Comparison of ENCODE assay signal across 21 cellular contexts in genomic region chr12:108614041-108614440, GRCh38. TPM values are rescaled to one million over a fixed set of nuclear protein-coding genes. Genes with fewer than 3 reads are reported as not detected.
DNase-seq lines count a peak whose midpoint lies in the region; ATAC-seq, FAIRE-seq and TF ChIP-seq lines count a peak whose summit lies in the region.
"Had no signal": no experiment of that assay in that cellular context is flagged by ENCODE, and none has a peak within 500 bp of the region (broad histone marks: within the 10 kb centered on the region; RNA-seq: fewer than 3 reads in every experiment).

No MANE protein-coding gene starts in this region.

- no peak for ATAC-seq in K562
- ATAC-seq in natural killer cell = no peak
- no peak for ATAC-seq in GM18861 (IDR thresholded peaks at IDR 0.05; ENCODE audit: unreplicated experiment)
- no peak for ATAC-seq in omental fat pad (ENCODE audit: low FRiP score)
- ATAC-seq: heart right ventricle, left cardiac atrium had no signal

- no peak for DNase-seq in K562 (ENCODE audit: extremely low read depth in 1 of 4, low spot score in 3 of 4)
- no peak for DNase-seq in natural killer cell
- no peak for DNase-seq in omental fat pad (ENCODE audit: low spot score)
- DNase-seq in esophagus squamous epithelium (lab: John Stamatoyannopoulos, UW) = no peak
- DNase-seq: activated CD8-positive, alpha-beta memory T cell treated with anti-CD3 and anti-CD28 coated beads, Interleukin-2, amount 50 U/mL, for 4 hours; heart right ventricle; left cardiac atrium; NCI-H187; NCI-H526; ovary; stimulated activated CD4-positive, alpha-beta T cell treated with anti-CD3 and anti-CD28 coated beads, Interleukin-2, amount 100 ng/mL, for 48 hours; stimulated activated naive CD4-positive, alpha-beta T cell; uterus had no signal

- H3K79me2 ChIP-seq in K562 (ENCODE audit: control insufficient read depth, insufficient read depth, low read length) = no peaks in the 10 kb centered on the region

- no peak for TF ChIP-seq POLR2A in K562 (conservative IDR thresholded peaks at IDR 0.05)
- TF ChIP-seq POLR2A in esophagus squamous epithelium (IDR thresholded peaks at IDR 0.05) = no peak

- 13% methylated on average over 4 of the region's 4 CpGs for WGBS in K562 (ENCODE audit: insufficient coverage, low coverage, missing lambda C conversion rate)
- WGBS in esophagus squamous epithelium, 2 donors = 59% methylated on average over 3 of the region's 4 CpGs; no CpG with 5 or more reads in 1 of the 2 donors

- no peak for FAIRE-seq in K562 (lab: Jason Lieb, UNC)
- FAIRE-seq: G401.6, RCC 7860 had no signal

- H2AFZ ChIP-seq in K562 (ENCODE audit: low read depth, low read length) = no peak overlapping the region

- H3K4me3 Mint-ChIP-seq in natural killer cell = no peak overlapping the region
- H3K4me3 Mint-ChIP-seq: brain had no signal

- H3K27ac Mint-ChIP-seq in natural killer cell = peak overlapping the region; percentile 92 to 100

- 0 out of 2 replicates have a peak overlapping the region, but pooled peaks have one; percentile 1 for H3K27ac ChIP-seq in BLaER1
- no peak overlapping the region for H3K27ac ChIP-seq in HEK293 (ENCODE audit: extremely low read depth, low read depth, low read length)
- no peak overlapping the region for H3K27ac ChIP-seq in K562 (ENCODE audit: extremely low read depth, low read depth, low read length)
- no peak overlapping the region for H3K27ac ChIP-seq in esophagus squamous epithelium
- H3K27ac ChIP-seq: heart right ventricle, ovary, testis, uterus had no signal

- no peak for TF ChIP-seq RAD21 in K562 (CRISPR knock-in tag; conservative IDR thresholded peaks at IDR 0.05 in 1 of 2, IDR thresholded peaks at IDR 0.05 in 1 of 2)

- H3K36me3 ChIP-seq in BLaER1 = no peaks in the 10 kb centered on the region
- no peaks in the 10 kb centered on the region for H3K36me3 ChIP-seq in HEK293 (ENCODE audit: control insufficient read depth in 2 of 2, insufficient read depth in 1 of 2, low read length in 2 of 2)
- no peaks in the 10 kb centered on the region for H3K36me3 ChIP-seq in K562 (ENCODE audit: control insufficient read depth, insufficient read depth, low read length)
- no peaks in the 10 kb centered on the region for H3K36me3 ChIP-seq in esophagus squamous epithelium
- H3K36me3 ChIP-seq: heart right ventricle, ovary, uterus had no signal

- no peaks in the 10 kb centered on the region for H3K9me1 ChIP-seq in K562 (ENCODE audit: control insufficient read depth, insufficient read depth, low read length)

- peaks cover 86% of the 10 kb centered on the region for H3K4me1 ChIP-seq in BLaER1
- H3K4me1 ChIP-seq in HEK293 (ENCODE audit: control insufficient read depth, insufficient read depth, low read length) = no peaks in the 10 kb centered on the region
- H3K4me1 ChIP-seq in K562 (replicated peaks in 1 of 2; ENCODE audit: control insufficient read depth in 2 of 2, insufficient read depth in 2 of 2, low read length in 2 of 2) = peaks cover 13 to 20% of the 10 kb centered on the region in 2 experiments
- peaks cover 0 to 37% (median 13%) of the 10 kb centered on the region in 3 donors for H3K4me1 ChIP-seq in esophagus squamous epithelium

- peaks cover 12% of the 10 kb centered on the region for H3K9me3 ChIP-seq in BLaER1
- H3K9me3 ChIP-seq in HEK293 (ENCODE audit: control insufficient read depth, insufficient read depth, low read depth, low read length) = no peaks in the 10 kb centered on the region
- H3K9me3 ChIP-seq in K562 (replicated peaks; ENCODE audit: control insufficient read depth, insufficient read depth, low read depth, low read length) = no peaks in the 10 kb centered on the region
- H3K9me3 ChIP-seq in esophagus squamous epithelium = no peaks in the 10 kb centered on the region
- H3K9me3 ChIP-seq: ovary, testis, uterus had no signal

- TF ChIP-seq EP300 in K562 (IDR thresholded peaks at IDR 0.05; ENCODE audit: low read length) = no peak

- no peaks in the 10 kb centered on the region for H3K36me3 Mint-ChIP-seq in natural killer cell
- H3K36me3 Mint-ChIP-seq: brain had no signal

- no peaks in the 10 kb centered on the region for H3K27me3 Mint-ChIP-seq in natural killer cell (ENCODE audit: low read depth in 2 of 2)

- H3K4me1 Mint-ChIP-seq in natural killer cell = peaks cover 44 to 45% of the 10 kb centered on the region in 2 donors

- H3K9ac ChIP-seq in BLaER1 (no peak overlapping the region), K562 (ENCODE audit: insufficient read depth in 1 of 2, low read depth in 2 of 2, low read length in 2 of 2) (no peak overlapping the region)

- H3K27me3 ChIP-seq in BLaER1 (no peaks in the 10 kb centered on the region), K562 (ENCODE audit: control insufficient read depth in 2 of 2, insufficient read depth in 2 of 2, low read length in 2 of 2) (no peaks in the 10 kb centered on the region), esophagus squamous epithelium (no peaks in the 10 kb centered on the region)
- H3K27me3 ChIP-seq: heart right ventricle, ovary, testis, uterus had no signal

- no TSS peak for BruUV-seq in K562 (replicated peaks; lab: Mats Ljungman, UMichigan)

- peaks cover 0 to 4% of the 10 kb centered on the region in 2 donors for H3K9me3 Mint-ChIP-seq in natural killer cell

- H3K4me2 ChIP-seq in BLaER1 (no peak overlapping the region), K562 (ENCODE audit: insufficient read depth, low read length) (no peak overlapping the region)

- no peaks in the 10 kb centered on the region for H4K20me1 ChIP-seq in BLaER1
- no peaks in the 10 kb centered on the region for H4K20me1 ChIP-seq in K562 (replicated peaks; ENCODE audit: control insufficient read depth, insufficient read depth, low read length)

- POLR2A ChIA-PET in HEK293 (lab: Yijun Ruan, JAX) = interaction anchor here (0.6 kb wide), 1 partner anchor 16 kb away, joined by 3 read pairs; the partner anchor contains the start of gene TMEM119
- POLR2A ChIA-PET in K562 (lab: Yijun Ruan, JAX) = interaction anchor here (1.9 kb wide), 1 partner anchor 14 kb away, joined by 8 read pairs; no protein-coding TSS in a partner anchor

- H3K4me3 ChIP-seq in BLaER1 = no peak overlapping the region
- no peak overlapping the region for H3K4me3 ChIP-seq in HEK293 (ENCODE audit: low read depth, low read length)
- no peak overlapping the region for H3K4me3 ChIP-seq in K562
- H3K4me3 ChIP-seq in esophagus squamous epithelium = no peak overlapping the region
- H3K4me3 ChIP-seq: heart right ventricle, ovary, testis, uterus had no signal

- intact Hi-C loops in K562 (cut with micrococcal nuclease) (no loop called here), natural killer cell (cut with micrococcal nuclease) (loop anchor here (5.0 kb wide), 1 partner anchor 33 kb away; no protein-coding TSS in a partner anchor), esophagus squamous epithelium (cut with DNase I) (no loop called here)

- TF ChIP-seq CTCF in HEK293 (tag by site-specific recombination; IDR thresholded peaks at IDR 0.05) (no peak), K562 (IDR thresholded peaks at IDR 0.05 in 2 of 3, conservative IDR thresholded peaks at IDR 0.05 in 1 of 3; ENCODE audit: insufficient read depth in 2 of 3, low read depth in 1 of 3, low read length in 3 of 3) (no peak), natural killer cell (IDR thresholded peaks at IDR 0.05) (no peak), omental fat pad (IDR thresholded peaks at IDR 0.05) (no peak), esophagus squamous epithelium (IDR thresholded peaks at IDR 0.05) (no peak)

- CTCF ChIA-PET in HEK293 (lab: Yijun Ruan, JAX) (no interaction called here), K562 (lab: Yijun Ruan, JAX; ENCODE audit: low intra/inter-chr PET ratio) (no interaction called here)

- in situ Hi-C loops in K562 (cut with MboI) = no loop called here

RNA-seq across cellular contexts. Expression of gene TMEM119, which starts 16.2 kb away (rescaled TPM):
- not detected in 2 replicates for total RNA-seq in K562 (2011; cell fraction: chromatin; rRNA removed; ENCODE audit: low replicate concordance)
- not detected in 2 replicates for total RNA-seq in K562 (2011; cell fraction: nucleolus; rRNA removed)
- not detected in 2 replicates for total RNA-seq in K562 (2011; cell fraction: nucleoplasm; rRNA removed)
- total RNA-seq in K562 (2014; rRNA removed) (not detected in 2 replicates), K562 (2014; rRNA removed; fragmentation: Illumina TruSeq; extraction: Trizol) (not detected in 2 replicates), K562 (2015; rRNA removed; fragmentation: Illumina TruSeq; extraction: Trizol) (not detected in 2 replicates), K562 (2021) (0.18 TPM in 1 of 2 replicates, not detected in the other), natural killer cell (1 to 10 TPM in 1 of 3 donors, under 1 TPM in 2; 0.70 to 3.4 (median 0.71) TPM), omental fat pad (10 to 100 TPM in 2 of 4 donors, 1 to 10 TPM in 2; 3.1 to 28.8 (median 8.8) TPM), esophagus squamous epithelium (1 to 10 TPM in 3 of 4 donors, under 1 TPM in 1; 0.08 to 4.8 (median 2.0) TPM)
- polyA plus RNA-seq in K562 (2011; rRNA removed) (not detected in 2 replicates), K562 (2014; fragmentation: Illumina TruSeq; extraction: Trizol) (not detected in 2 replicates), K562 (2014; fragmentation: Nextera tagmentation; extraction: Ambion mirVana) (not detected), K562 (2014; rRNA removed) (not detected in 2 replicates)
- 0.01 TPM in 1 of 2 replicates, not detected in the other for polyA plus RNA-seq in K562 (2011; cell fraction: cytosol; rRNA removed)
- not detected in 2 replicates for polyA plus RNA-seq in K562 (2011; cell fraction: nucleus; rRNA removed)
- polyA plus RNA-seq in K562 (2012) = 0.11 TPM in 1 of 2 replicates, not detected in the other
- not detected in 2 replicates for polyA minus RNA-seq in K562 (2011; rRNA and poly(A)+ RNA removed)
- polyA minus RNA-seq in K562 (2011; cell fraction: cytosol; rRNA and poly(A)+ RNA removed) = not detected in 2 replicates
- not detected in 2 replicates for polyA minus RNA-seq in K562 (2011; cell fraction: nucleus; rRNA and poly(A)+ RNA removed)
- total RNA-seq: SK-MEL-5 had no signal

RNA-seq across cellular contexts. Expression of gene SELPLG, which starts 19.7 kb away (rescaled TPM):
- 0.35 and 0.79 TPM in 2 replicates for total RNA-seq in K562 (2011; cell fraction: chromatin; rRNA removed; ENCODE audit: low replicate concordance)
- 1.1 and 1.5 TPM in 2 replicates for total RNA-seq in K562 (2011; cell fraction: nucleolus; rRNA removed)
- total RNA-seq in K562 (2011; cell fraction: nucleoplasm; rRNA removed) = 0.59 and 0.69 TPM in 2 replicates
- total RNA-seq in K562 (2014; rRNA removed) (1.7 and 3.4 TPM in 2 replicates), K562 (2014; rRNA removed; fragmentation: Illumina TruSeq; extraction: Trizol) (0.54 and 0.76 TPM in 2 replicates), K562 (2015; rRNA removed; fragmentation: Illumina TruSeq; extraction: Trizol) (10.2 TPM in 2 replicates), K562 (2021) (2.2 and 2.5 TPM in 2 replicates), natural killer cell (100 to 1,000 TPM; 179 to 201 (median 201) TPM), omental fat pad (10 to 100 TPM; 12.4 to 45.6 (median 18.3) TPM), esophagus squamous epithelium (10 to 100 TPM in 1 of 4 donors, 1 to 10 TPM in 3; 2.5 to 10.1 (median 5.6) TPM)
- polyA plus RNA-seq in K562 (2011; rRNA removed) (1.4 and 1.6 TPM in 2 replicates), K562 (2014; fragmentation: Illumina TruSeq; extraction: Trizol) (3.3 and 3.9 TPM in 2 replicates), K562 (2014; fragmentation: Nextera tagmentation; extraction: Ambion mirVana) (under 1 TPM; 0.22 to 0.34 TPM), K562 (2014; rRNA removed) (1.2 and 2.8 TPM in 2 replicates)
- polyA plus RNA-seq in K562 (2011; cell fraction: cytosol; rRNA removed) = 1.9 and 6.8 TPM in 2 replicates
- polyA plus RNA-seq in K562 (2011; cell fraction: nucleus; rRNA removed) = 0.60 and 0.92 TPM in 2 replicates
- polyA plus RNA-seq in K562 (2012) = 9.4 and 9.9 TPM in 2 replicates
- polyA minus RNA-seq in K562 (2011; rRNA and poly(A)+ RNA removed) = 0.48 and 1.1 TPM in 2 replicates
- 0.91 and 0.95 TPM in 2 replicates for polyA minus RNA-seq in K562 (2011; cell fraction: cytosol; rRNA and poly(A)+ RNA removed)
- polyA minus RNA-seq in K562 (2011; cell fraction: nucleus; rRNA and poly(A)+ RNA removed) = 0.27 and 0.44 TPM in 2 replicates

RNA-seq across cellular contexts. Expression of gene ISCU, which starts 51.6 kb away (rescaled TPM):
- total RNA-seq in K562 (2011; cell fraction: chromatin; rRNA removed; ENCODE audit: low replicate concordance) = 50.8 and 64.7 TPM in 2 replicates
- 37.6 and 42.7 TPM in 2 replicates for total RNA-seq in K562 (2011; cell fraction: nucleolus; rRNA removed)
- total RNA-seq in K562 (2011; cell fraction: nucleoplasm; rRNA removed) = 58.2 and 69.2 TPM in 2 replicates
- total RNA-seq in K562 (2014; rRNA removed) (92.5 and 136 TPM in 2 replicates), K562 (2014; rRNA removed; fragmentation: Illumina TruSeq; extraction: Trizol) (74.2 and 77.5 TPM in 2 replicates), K562 (2015; rRNA removed; fragmentation: Illumina TruSeq; extraction: Trizol) (75.6 and 77.3 TPM in 2 replicates), K562 (2021) (67.8 and 68.7 TPM in 2 replicates), natural killer cell (100 to 1,000 TPM in 1 of 3 donors, 10 to 100 TPM in 2; 86.9 to 103 (median 97.4) TPM), omental fat pad (100 to 1,000 TPM; 148 to 260 (median 187) TPM), esophagus squamous epithelium (100 to 1,000 TPM in 1 of 4 donors, 10 to 100 TPM in 3; 50.7 to 132 (median 85.3) TPM)
- polyA plus RNA-seq in K562 (2011; rRNA removed) (80.9 and 89.6 TPM in 2 replicates), K562 (2014; fragmentation: Illumina TruSeq; extraction: Trizol) (69.4 and 77.7 TPM in 2 replicates), K562 (2014; fragmentation: Nextera tagmentation; extraction: Ambion mirVana) (10 to 100 TPM; 15.9 to 19.8 TPM), K562 (2014; rRNA removed) (84.7 and 86.8 TPM in 2 replicates)
- 36.5 and 59.5 TPM in 2 replicates for polyA plus RNA-seq in K562 (2011; cell fraction: cytosol; rRNA removed)
- 120 and 177 TPM in 2 replicates for polyA plus RNA-seq in K562 (2011; cell fraction: nucleus; rRNA removed)
- polyA plus RNA-seq in K562 (2012) = 76.7 and 87.8 TPM in 2 replicates
- polyA minus RNA-seq in K562 (2011; rRNA and poly(A)+ RNA removed) = 65.3 and 73.2 TPM in 2 replicates
- 16.6 and 26.3 TPM in 2 replicates for polyA minus RNA-seq in K562 (2011; cell fraction: cytosol; rRNA and poly(A)+ RNA removed)
- 25.0 and 57.6 TPM in 2 replicates for polyA minus RNA-seq in K562 (2011; cell fraction: nucleus; rRNA and poly(A)+ RNA removed)

RNA-seq across cellular contexts. Expression of gene SART3, which starts 53.1 kb away (rescaled TPM):
- total RNA-seq in K562 (2011; cell fraction: chromatin; rRNA removed; ENCODE audit: low replicate concordance) = 295 and 336 TPM in 2 replicates
- total RNA-seq in K562 (2011; cell fraction: nucleolus; rRNA removed) = 193 and 203 TPM in 2 replicates
- total RNA-seq in K562 (2011; cell fraction: nucleoplasm; rRNA removed) = 258 and 314 TPM in 2 replicates
- total RNA-seq in K562 (2014; rRNA removed) (167 and 396 TPM in 2 replicates), K562 (2014; rRNA removed; fragmentation: Illumina TruSeq; extraction: Trizol) (64.7 and 66.7 TPM in 2 replicates), K562 (2015; rRNA removed; fragmentation: Illumina TruSeq; extraction: Trizol) (103 and 104 TPM in 2 replicates), K562 (2021) (63.2 and 72.6 TPM in 2 replicates), natural killer cell (100 to 1,000 TPM in 1 of 3 donors, 10 to 100 TPM in 2; 76.5 to 107 (median 78.3) TPM), omental fat pad (10 to 100 TPM; 37.7 to 87.8 (median 60.4) TPM), esophagus squamous epithelium (10 to 100 TPM; 37.0 to 68.7 (median 48.2) TPM)
- polyA plus RNA-seq in K562 (2011; rRNA removed) (32.1 and 33.7 TPM in 2 replicates), K562 (2014; fragmentation: Illumina TruSeq; extraction: Trizol) (54.4 and 56.7 TPM in 2 replicates), K562 (2014; fragmentation: Nextera tagmentation; extraction: Ambion mirVana) (1 to 10 TPM; 8.9 to 9.9 TPM), K562 (2014; rRNA removed) (52.6 and 58.4 TPM in 2 replicates)
- polyA plus RNA-seq in K562 (2011; cell fraction: cytosol; rRNA removed) = 11.9 and 18.3 TPM in 2 replicates
- polyA plus RNA-seq in K562 (2011; cell fraction: nucleus; rRNA removed) = 128 and 132 TPM in 2 replicates
- 43.0 and 62.6 TPM in 2 replicates for polyA plus RNA-seq in K562 (2012)
- 73.9 and 94.6 TPM in 2 replicates for polyA minus RNA-seq in K562 (2011; rRNA and poly(A)+ RNA removed)
- polyA minus RNA-seq in K562 (2011; cell fraction: cytosol; rRNA and poly(A)+ RNA removed) = 27.6 and 31.6 TPM in 2 replicates
- 152 and 195 TPM in 2 replicates for polyA minus RNA-seq in K562 (2011; cell fraction: nucleus; rRNA and poly(A)+ RNA removed)
